In the genomic region with DNA sequence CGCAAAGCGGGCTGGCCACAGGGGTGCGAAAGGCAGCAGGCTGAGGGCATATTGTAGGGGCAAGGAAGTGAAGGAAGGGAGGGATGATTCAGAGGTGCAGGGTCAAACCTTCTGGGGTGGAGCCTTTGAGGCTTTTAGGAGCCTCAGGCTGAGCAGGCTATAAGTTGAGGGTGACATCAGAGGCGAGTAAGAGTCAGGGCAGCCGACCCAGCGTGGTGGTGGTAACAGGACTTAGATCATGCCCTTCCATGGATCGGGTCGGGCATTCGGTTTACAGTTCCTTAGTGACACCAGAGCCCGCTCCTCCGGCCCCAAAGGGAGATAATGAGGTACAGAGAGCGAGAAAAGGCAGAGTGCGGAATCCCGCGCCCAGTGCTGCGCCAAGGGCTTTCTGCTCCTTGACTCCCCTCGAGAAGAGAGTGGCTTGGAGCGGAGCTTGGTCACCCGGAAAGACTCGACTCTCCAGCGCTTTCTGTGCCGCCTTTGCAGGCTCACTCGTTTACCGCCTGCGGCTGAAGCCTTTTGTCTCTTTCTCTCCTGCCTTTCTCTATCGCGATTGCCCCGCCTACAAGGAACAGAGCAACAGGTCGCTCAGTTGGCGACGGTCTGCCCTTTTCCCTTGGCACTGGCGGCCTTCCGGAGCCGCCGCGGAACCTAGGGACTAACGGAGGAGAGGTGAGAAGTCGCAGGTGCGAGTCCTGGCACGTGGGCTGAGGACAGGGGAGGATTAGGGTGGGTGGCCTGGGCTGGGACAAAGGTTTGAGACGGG, we compare ENCODE assay signal across 2 cellular contexts.
TF ChIP-seq lines count a peak whose summit lies in the region.

No MANE protein-coding gene starts in this region.

TF ChIP-seq in A549, 52 proteins besides CTCF, POLR2A, EP300 and RAD21:
- no peak for TF ChIP-seq CBX2 (IDR thresholded peaks at IDR 0.05; ENCODE audit: borderline replicate concordance, low read depth)
- TF ChIP-seq, protein P1, sequence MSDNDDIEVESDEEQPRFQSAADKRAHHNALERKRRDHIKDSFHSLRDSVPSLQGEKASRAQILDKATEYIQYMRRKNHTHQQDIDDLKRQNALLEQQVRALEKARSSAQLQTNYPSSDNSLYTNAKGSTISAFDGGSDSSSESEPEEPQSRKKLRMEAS (IDR thresholded peaks at IDR 0.05) = 0 out of 2 replicates have a peak, but pooled peaks have one; percentile 7
TF ChIP-seq in A549: peak in this region for 1.

TF ChIP-seq in GM23338, 12 proteins besides CTCF, POLR2A, EP300 and RAD21:
- TF ChIP-seq STAT1 (IDR thresholded peaks at IDR 0.05; ENCODE audit: unreplicated experiment) (no peak), EZH2 (IDR thresholded peaks at IDR 0.05; ENCODE audit: low read depth, unreplicated experiment) (peak; percentile 96), EZH2phosphoT487 (IDR thresholded peaks at IDR 0.05; ENCODE audit: unreplicated experiment) (peak; percentile 55)
